In genomic region chrX:100995469-100995868, GRCh38 we compare ENCODE assay signal across 2 cellular contexts.
A peak's percentile ranks its signal among the peaks of the same experiment; 100 is the strongest.
TF ChIP-seq lines count a peak whose summit lies in the region.

No MANE protein-coding gene starts in this region.

TF ChIP-seq in IMR-90, 13 proteins besides CTCF, POLR2A, EP300 and RAD21:
- TF ChIP-seq CEBPB (IDR thresholded peaks at IDR 0.05; ENCODE audit: low read depth, low read length) (no peak), CHD1 (IDR thresholded peaks at IDR 0.05; ENCODE audit: low read depth, low read length) (no peak), RCOR1 (IDR thresholded peaks at IDR 0.05; ENCODE audit: insufficient replicate concordance, low read length) (no peak), SMC3 (IDR thresholded peaks at IDR 0.05; ENCODE audit: low read depth, low read length) (peak; percentile 9; the same call in 1 of the 2 replicates), BHLHE40 (IDR thresholded peaks at IDR 0.05; ENCODE audit: low read depth, low read length) (0 out of 2 replicates have a peak, but pooled peaks have one; percentile 12), FOS (IDR thresholded peaks at IDR 0.05; ENCODE audit: low read depth, low read length) (peak; percentile 55), MXI1 (IDR thresholded peaks at IDR 0.05; ENCODE audit: borderline replicate concordance, low read depth, low read length) (no peak)

TF ChIP-seq in K562, 482 proteins besides CTCF, POLR2A, EP300 and RAD21:
- TF ChIP-seq ZNF695 (CRISPR knock-in tag; IDR thresholded peaks at IDR 0.05) (no peak), NFE2 (IDR thresholded peaks at IDR 0.05; ENCODE audit: low read depth) (peak; percentile 33; the same call in 1 of the 2 replicates), ZNF239 (CRISPR knock-in tag; IDR thresholded peaks at IDR 0.05) (no peak), EGR1 (conservative IDR thresholded peaks at IDR 0.05) (peak; percentile 71), ATF3 (IDR thresholded peaks at IDR 0.05) (0 out of 2 replicates have a peak, but pooled peaks have one; percentile 11), ATF3 (CRISPR knock-in tag; conservative IDR thresholded peaks at IDR 0.05) (no peak), SP1 (CRISPR knock-in tag; IDR thresholded peaks at IDR 0.05) (no peak)
